Comparison of ENCODE assay signal across 8 cellular contexts in genomic region chrX:70461026-70461425, GRCh38. TPM values are rescaled to one million over a fixed set of nuclear protein-coding genes. Genes with fewer than 3 reads are reported as not detected.
"Had no signal": no experiment of that assay in that cellular context is flagged by ENCODE, and none has a peak within 500 bp of the region (broad histone marks: within the 10 kb centered on the region; RNA-seq: fewer than 3 reads in every experiment).

No MANE protein-coding gene starts in this region.

- H3K4me3 Mint-ChIP-seq: GM23338, H9, HFFc6 had no signal

- H3K9me3 Mint-ChIP-seq: GM23338, HFFc6 had no signal

- H3K4me3 ChIP-seq: GM23338, K562 had no signal

- ATAC-seq: GM23338, K562 had no signal

- DNase-seq: H9, HCEC 1CT, HFFc6, IMR-90, KG1 had no signal

- H3K27ac Mint-ChIP-seq: GM23338, HFFc6 had no signal

RNA-seq across cellular contexts. Expression of gene GDPD2, which starts 37.9 kb away (rescaled TPM):
- total RNA-seq: HFFc6, HT-29, IMR-90, K562 had no signal
- polyA plus RNA-seq: IMR-90, K562 had no signal
